ENCODE assay signal across 14 cellular contexts in genomic region chr9:135032868-135033460, GRCh38. TPM values are rescaled to one million over a fixed set of nuclear protein-coding genes. Genes with fewer than 3 reads are reported as not detected.
"Had no signal": no experiment of that assay in that cellular context is flagged by ENCODE, and none has a peak within 500 bp of the region (broad histone marks: within the 10 kb centered on the region; RNA-seq: fewer than 3 reads in every experiment).

No MANE protein-coding gene starts in this region.

- H3K4me1 ChIP-seq: ascending aorta, heart right ventricle, prostate gland had no signal

- H3K27me3 ChIP-seq: ascending aorta had no signal

- H3K9me3 ChIP-seq: ascending aorta, heart right ventricle, neutrophil, prostate gland had no signal

- H3K4me1 Mint-ChIP-seq: activated CD4-positive, alpha-beta T cell treated with anti-CD3 and anti-CD28 coated beads, Interleukin-2, amount 10 ng/mL, durations not matched to agents 7 days and 5 days had no signal

- DNase-seq: activated CD4-positive, alpha-beta T cell treated with anti-CD3 and anti-CD28 coated beads, Interleukin-2, amount 10 ng/mL, durations not matched to agents 7 days and 5 days; activated CD4-positive, CD25-positive, alpha-beta regulatory T cell; activated CD8-positive, alpha-beta memory T cell treated with anti-CD3 and anti-CD28 coated beads for 24 hours; activated gamma-delta T cell; foreskin melanocyte; heart right ventricle; stimulated activated CD4-positive, alpha-beta T cell treated with anti-CD3 and anti-CD28 coated beads, Interleukin-2, amount 100 ng/mL, for 48 hours; stimulated activated naive CD4-positive, alpha-beta T cell treated with Interleukin-2 at 50 U/mL for 16 hours had no signal

- H3K27ac ChIP-seq: ascending aorta, heart right ventricle, neutrophil, prostate gland had no signal

- H3K36me3 ChIP-seq: ascending aorta, heart right ventricle, neutrophil, prostate gland had no signal

- H3K9me3 Mint-ChIP-seq: activated CD4-positive, alpha-beta T cell treated with anti-CD3 and anti-CD28 coated beads, Interleukin-2, amount 10 ng/mL, durations not matched to agents 7 days and 5 days; type B pancreatic cell had no signal

- H3K4me3 Mint-ChIP-seq: activated CD4-positive, alpha-beta T cell treated with anti-CD3 and anti-CD28 coated beads, Interleukin-2, amount 10 ng/mL, durations not matched to agents 7 days and 5 days; type B pancreatic cell had no signal

- H3K4me3 ChIP-seq: ascending aorta, heart right ventricle, prostate gland had no signal

- ATAC-seq: heart right ventricle had no signal

- H3K27me3 Mint-ChIP-seq: activated CD4-positive, alpha-beta T cell treated with anti-CD3 and anti-CD28 coated beads, Interleukin-2, amount 10 ng/mL, durations not matched to agents 7 days and 5 days had no signal

- H3K36me3 Mint-ChIP-seq: type B pancreatic cell had no signal

- H3K27ac Mint-ChIP-seq: activated CD4-positive, alpha-beta T cell treated with anti-CD3 and anti-CD28 coated beads, Interleukin-2, amount 10 ng/mL, durations not matched to agents 7 days and 5 days; type B pancreatic cell had no signal

RNA-seq across cellular contexts. Expression of gene OLFM1, which starts 54.5 kb away (rescaled TPM):
- total RNA-seq: activated CD4-positive, alpha-beta T cell treated with anti-CD3 and anti-CD28 coated beads, Interleukin-2, amount 10 ng/mL, durations not matched to agents 7 days and 5 days; myocyte; T-helper 2 cell treated with Interferon-gamma antibody and Interleukin-4, amounts not matched to agents 100 ng/mL and 5 ng/mL, for 36 hours had no signal
